9 cellular contexts compared by ENCODE assay signal in genomic region chr6:501891-502601, GRCh38.
DNase-seq lines count a peak whose midpoint lies in the region; TF ChIP-seq lines count a peak whose summit lies in the region.
"Had no signal": no experiment of that assay in that cellular context is flagged by ENCODE, and none has a peak within 500 bp of the region (broad histone marks: within the 10 kb centered on the region; RNA-seq: fewer than 3 reads in every experiment).

No MANE protein-coding gene starts in this region.

- no peaks in the 10 kb centered on the region for H4K20me1 ChIP-seq in OCI-LY3 (ENCODE audit: insufficient read depth, low read length)

- no peaks in the 10 kb centered on the region for H3K36me3 ChIP-seq in OCI-LY3 (replicated peaks; ENCODE audit: low read depth, low read length)
- H3K36me3 ChIP-seq: cardiac muscle cell had no signal

- peaks cover 65% of the 10 kb centered on the region for H3K4me1 ChIP-seq in OCI-LY3 (ENCODE audit: low read length)

- no peak for TF ChIP-seq CTCF in OCI-LY3 (IDR thresholded peaks at IDR 0.05; ENCODE audit: low read depth, low read length)

- H3K27me3 ChIP-seq in OCI-LY3 (ENCODE audit: low read depth, low read length) = no peaks in the 10 kb centered on the region
- H3K27me3 ChIP-seq: cardiac muscle cell had no signal

- peak overlapping the region; percentile 40; the same call in 1 of the 2 replicates for H3K4me3 ChIP-seq in GM08714 (ENCODE audit: low read length)
- peak overlapping the region; percentile 63 for H3K4me3 ChIP-seq in OCI-LY3 (ENCODE audit: low read length)
- H3K4me3 ChIP-seq: cardiac muscle cell had no signal

- no peaks in the 10 kb centered on the region for H3K9me3 ChIP-seq in OCI-LY3 (ENCODE audit: insufficient read depth, low read length)

- no peak overlapping the region for H2AFZ ChIP-seq in OCI-LY3 (ENCODE audit: low read depth, low read length)

- H3K4me2 ChIP-seq in OCI-LY3 (ENCODE audit: low read length) = peak overlapping the region; percentile 91

- H3K27ac ChIP-seq in OCI-LY3 (ENCODE audit: low read length) = peak overlapping the region; percentile 87
- H3K27ac ChIP-seq: cardiac muscle cell had no signal

- intact Hi-C loops in cardiac septum (cut with DNase I) = loop anchor here (5.0 kb wide), 1 partner anchor 210 kb away; the partner anchor contains the start of gene DUSP22

- peak overlapping the region; percentile 67 for H3K9ac ChIP-seq in OCI-LY3 (ENCODE audit: low read length)

- peak; percentile 64 for DNase-seq in activated T-helper 9 cell treated with anti-CD3 and anti-CD28 coated beads, Interleukin-2, amount 50 U/mL, for 16 hours (ENCODE audit: low read depth)
- DNase-seq in stimulated activated CD4-positive, alpha-beta T cell treated with anti-CD3 and anti-CD28 coated beads, Interleukin-15, amount 100 ng/mL, for 48 hours (ENCODE audit: low read depth in 2 of 2) = peak; percentile 68 to 75
- no peak for DNase-seq in retina
- DNase-seq in NCI-H1417 treated with DMSO at 0.1 percent for 48 hours (lab: John Stamatoyannopoulos, UW) = no peak
- no peak for DNase-seq in cardiac septum (ENCODE audit: low spot score)
- DNase-seq in NCI-H774 (lab: John Stamatoyannopoulos, UW) = no peak

- peaks cover 6% of the 10 kb centered on the region; the same call in 1 of the 2 replicates for H3K79me2 ChIP-seq in OCI-LY3 (ENCODE audit: low read length)

Comparison
In these comparisons a context has a peak if more than half of its experiments do, and no peak if none do; other contexts are left out.
1. DNase-seq: peak in activated T-helper 9 cell treated with anti-CD3 and anti-CD28 coated beads, Interleukin-2, amount 50 U/mL, for 16 hours (single experiment) and stimulated activated CD4-positive, alpha-beta T cell treated with anti-CD3 and anti-CD28 coated beads, Interleukin-15, amount 100 ng/mL, for 48 hours (2 of 2); none in retina (single experiment), NCI-H1417 treated with DMSO at 0.1 percent for 48 hours (single experiment), cardiac septum (single experiment) and NCI-H774 (single experiment).